13 cellular contexts compared by ENCODE assay signal in genomic region chr19:33503791-33504444, GRCh38. TPM values are rescaled to one million over a fixed set of nuclear protein-coding genes. Genes with fewer than 3 reads are reported as not detected.
DNase-seq lines count a peak whose midpoint lies in the region; ATAC-seq and TF ChIP-seq lines count a peak whose summit lies in the region.
"Had no signal": no experiment of that assay in that cellular context is flagged by ENCODE, and none has a peak within 500 bp of the region (broad histone marks: within the 10 kb centered on the region; RNA-seq: fewer than 3 reads in every experiment).

No MANE protein-coding gene starts in this region.

- H3K9me3 Mint-ChIP-seq in brain (no peaks in the 10 kb centered on the region), mesothelial cell of epicardium (no peaks in the 10 kb centered on the region)
- no peaks in the 10 kb centered on the region for H3K9me3 Mint-ChIP-seq in stimulated activated naive B cell treated with anti-CD40 and anti-IgM and Interleukin-4, amounts not matched to agents 10 μg/mL and 1 μg/mL and 100 μg/mL, for 72 hours

- peak; percentile 69 for DNase-seq in SK-MEL-5 (ENCODE audit: low read depth, low spot score)
- no peak for DNase-seq in mesothelial cell of epicardium (ENCODE audit: low spot score in 2 of 2, unreplicated experiment in 2 of 2)
- DNase-seq in stimulated activated naive B cell treated with anti-CD40 and anti-IgM and Interleukin-4, amounts not matched to agents 10 μg/mL and 1 μg/mL and 100 μg/mL, for 72 hours, result no peak
- DNase-seq in activated T-cell treated with anti-CD3 and anti-CD28 coated beads, Interleukin-2, amount 50 U/mL, for 48 hours, result no peak
- DNase-seq in mesenteric fat pad (ENCODE audit: low spot score), result no peak
- DNase-seq: DMS79 treated with DMSO at 0.1 percent for 48 hours, NCI-H1105, NCI-H1694, NCI-H748 treated with DMSO at 0.1 percent for 48 hours, RPMI8226 had no signal

- H3K4me1 Mint-ChIP-seq in brain (peaks cover 39% of the 10 kb centered on the region), mesothelial cell of epicardium (peaks cover 37% of the 10 kb centered on the region)
- H3K4me1 Mint-ChIP-seq in stimulated activated naive B cell treated with anti-CD40 and anti-IgM and Interleukin-4, amounts not matched to agents 10 μg/mL and 1 μg/mL and 100 μg/mL, for 72 hours, result peaks cover 0 to 6% of the 10 kb centered on the region in 2 donors

- ATAC-seq in stimulated activated naive B cell treated with anti-CD40 and anti-IgM and Interleukin-4, amounts not matched to agents 10 μg/mL and 1 μg/mL and 100 μg/mL, for 72 hours (replicated peaks), result no peak
- no peak for ATAC-seq in GM21367 (IDR thresholded peaks at IDR 0.05; ENCODE audit: unreplicated experiment)
- ATAC-seq: K562 had no signal

- peak overlapping the region in 1 of 5 experiments; percentile 27 for H3K4me3 Mint-ChIP-seq in brain
- H3K4me3 Mint-ChIP-seq in mesothelial cell of epicardium, result no peak overlapping the region
- no peak overlapping the region for H3K4me3 Mint-ChIP-seq in stimulated activated naive B cell treated with anti-CD40 and anti-IgM and Interleukin-4, amounts not matched to agents 10 μg/mL and 1 μg/mL and 100 μg/mL, for 72 hours

- in situ Hi-C loops in SK-MEL-5 (cut with HindIII; ENCODE audit: low pct_unique_long_range_greater_than_20kb, low sequenced_read_pairs), result no loop called here

- H3K27me3 Mint-ChIP-seq in brain, result no peaks in the 10 kb centered on the region
- no peaks in the 10 kb centered on the region for H3K27me3 Mint-ChIP-seq in mesothelial cell of epicardium (ENCODE audit: low read depth)
- H3K27me3 Mint-ChIP-seq in stimulated activated naive B cell treated with anti-CD40 and anti-IgM and Interleukin-4, amounts not matched to agents 10 μg/mL and 1 μg/mL and 100 μg/mL, for 72 hours, result no peaks in the 10 kb centered on the region

- H3K36me3 Mint-ChIP-seq in brain (peaks cover 3% of the 10 kb centered on the region), mesothelial cell of epicardium (peaks cover 3% of the 10 kb centered on the region)
- H3K36me3 Mint-ChIP-seq in stimulated activated naive B cell treated with anti-CD40 and anti-IgM and Interleukin-4, amounts not matched to agents 10 μg/mL and 1 μg/mL and 100 μg/mL, for 72 hours, result peaks cover 5 to 29% of the 10 kb centered on the region in 2 donors

- H3K27ac Mint-ChIP-seq in brain, result peak overlapping the region in 3 of 5 experiments; percentile 66 to 91 (median 70)
- H3K27ac Mint-ChIP-seq in mesothelial cell of epicardium, result peak overlapping the region; percentile 61
- peak overlapping the region; percentile 72 for H3K27ac Mint-ChIP-seq in stimulated activated naive B cell treated with anti-CD40 and anti-IgM and Interleukin-4, amounts not matched to agents 10 μg/mL and 1 μg/mL and 100 μg/mL, for 72 hours

- no peak for TF ChIP-seq CTCF in brain (conservative IDR thresholded peaks at IDR 0.05)
- no peak for TF ChIP-seq CTCF in mesothelial cell of epicardium (IDR thresholded peaks at IDR 0.05; ENCODE audit: unreplicated experiment)

RNA-seq across cellular contexts. Expression of gene PEPD, which starts 17.7 kb away (rescaled TPM):
- total RNA-seq in SK-MEL-5 (2014; rRNA removed; shearing (Covaris generic)), result 162 and 170 TPM in 2 replicates
- 303 and 326 TPM in 2 replicates for polyA plus RNA-seq in SK-MEL-5 (2015; cell fraction: cytosol; rRNA removed)
- polyA plus RNA-seq in SK-MEL-5 (2015; cell fraction: nucleus; rRNA removed), result 59.3 and 60.8 TPM in 2 replicates
- polyA plus RNA-seq in brain (ENCODE audit: insufficient read depth, low read depth, low replicate concordance), result 239 TPM
- total RNA-seq in mesothelial cell of epicardium (49.7 to 52.6 TPM (median 50.5 TPM) in 3 replicates), mesenteric fat pad (97.0 TPM)
